ENCODE assay signal across 9 cellular contexts in the genomic region with DNA sequence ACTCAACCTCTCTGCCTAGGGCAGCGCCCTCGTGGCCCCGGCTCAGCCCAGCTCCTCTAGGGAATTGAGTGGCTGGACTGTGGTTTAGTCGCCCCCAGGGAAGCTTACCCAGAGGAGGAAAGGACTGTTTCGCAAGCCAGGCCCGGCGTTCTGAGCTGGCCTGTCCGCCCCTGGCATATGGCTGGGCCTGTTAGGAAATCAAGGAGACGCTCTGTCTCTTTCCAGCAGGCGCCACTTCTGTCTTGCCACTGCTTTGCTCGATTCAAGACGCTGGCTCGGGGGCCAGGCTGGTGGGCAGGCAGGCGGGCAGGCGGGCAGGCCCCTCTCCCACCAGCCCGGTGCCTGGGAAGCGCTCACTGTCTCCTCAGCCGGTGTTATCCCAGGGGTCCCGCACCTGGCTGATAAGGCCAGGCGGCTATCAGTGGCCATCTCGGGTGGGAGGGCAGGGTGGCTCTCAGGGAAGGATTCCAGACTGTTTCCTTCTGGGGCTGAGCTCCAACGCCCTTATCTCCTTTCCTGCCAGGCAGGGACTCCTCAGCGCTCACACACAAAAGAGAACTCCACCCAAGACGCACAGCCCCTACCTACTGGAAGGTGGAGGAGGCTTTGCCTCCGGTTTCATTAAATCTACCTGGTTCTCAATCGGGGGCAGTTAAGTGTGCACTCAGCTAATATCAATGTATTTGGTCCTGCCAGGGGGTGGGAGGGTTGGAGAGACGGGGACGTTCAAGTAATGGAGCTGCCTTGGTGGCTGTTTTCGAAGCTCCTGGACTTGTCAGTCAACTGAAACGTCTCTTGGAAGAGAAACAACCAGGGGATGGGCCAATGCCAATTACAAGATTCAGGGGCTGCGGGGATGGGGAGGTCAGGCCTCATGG.
DNase-seq lines count a peak whose midpoint lies in the region; ATAC-seq and TF ChIP-seq lines count a peak whose summit lies in the region.
"Had no signal": no experiment of that assay in that cellular context is flagged by ENCODE, and none has a peak within 500 bp of the region (broad histone marks: within the 10 kb centered on the region; RNA-seq: fewer than 3 reads in every experiment).

No MANE protein-coding gene starts in this region.

- no peaks in the 10 kb centered on the region for H3K4me1 ChIP-seq in SJCRH30

- DNase-seq in activated CD4-positive, alpha-beta T cell treated with anti-CD3 and anti-CD28 coated beads for 36 hours: no peak
- no peak for DNase-seq in activated CD4-positive, alpha-beta T cell treated with anti-CD3 and anti-CD28 coated beads for 1 hour
- DNase-seq in SJCRH30 (no peak), erythroblast (lab: John Stamatoyannopoulos, UW) (no peak), GM10248 (ENCODE audit: extremely low spot score) (no peak)

- CTCF ChIA-PET in activated CD4-positive, alpha-beta T cell treated with anti-CD3 and anti-CD28 coated beads for 36 hours (lab: Charles Lee): interaction anchor here (0.6 to 1.6 kb wide), 3 partner anchors 10 to 93 kb away, joined by 3 to 4 read pairs (median 3); no protein-coding TSS in a partner anchor
- CTCF ChIA-PET in GM10248 (lab: Yijun Ruan, JAX): interaction anchor here (0.9 to 1.1 kb wide), 4 partner anchors 9 to 47 kb away, joined by 3 to 5 read pairs (median 4); no protein-coding TSS in a partner anchor

- intact Hi-C loops in activated CD4-positive, alpha-beta T cell treated with anti-CD3 and anti-CD28 coated beads for 36 hours (cut with DNase I, micrococcal nuclease): no loop called here

- TF ChIP-seq POLR2A in erythroblast (IDR thresholded peaks at IDR 0.05; ENCODE audit: low read length): no peak

- no peak for TF ChIP-seq CTCF in GM10248 (IDR thresholded peaks at IDR 0.05; ENCODE audit: control extremely low read depth, extremely low read depth, low read depth, missing control alignments)

- no peak overlapping the region for H3K4me3 ChIP-seq in SJCRH30

- peak overlapping the region; percentile 73 for H3K27ac Mint-ChIP-seq in activated CD4-positive, alpha-beta T cell treated with anti-CD3 and anti-CD28 coated beads for 36 hours

- 49 to 76% (median 50%) methylated on average over 31 of the region's 31 CpGs for WGBS in adipose tissue, 3 donors

- H3K27me3 Mint-ChIP-seq in activated CD4-positive, alpha-beta T cell treated with anti-CD3 and anti-CD28 coated beads for 36 hours: no peaks in the 10 kb centered on the region
- H3K27me3 Mint-ChIP-seq: IgD-negative memory B cell had no signal

- H3K9me3 Mint-ChIP-seq in activated CD4-positive, alpha-beta T cell treated with anti-CD3 and anti-CD28 coated beads for 36 hours (ENCODE audit: low read depth): peaks cover 2% of the 10 kb centered on the region

- POLR2A ChIA-PET in activated CD4-positive, alpha-beta T cell treated with anti-CD3 and anti-CD28 coated beads for 36 hours (lab: Charles Lee): no interaction called here
- POLR2A ChIA-PET in GM10248 (lab: Yijun Ruan, JAX): no interaction called here

- H3K27me3 ChIP-seq in layer of hippocampus (ENCODE audit: control insufficient read depth, insufficient read depth, low read length) (no peaks in the 10 kb centered on the region), SJCRH30 (no peaks in the 10 kb centered on the region)

- no peak overlapping the region for H3K4me3 Mint-ChIP-seq in activated CD4-positive, alpha-beta T cell treated with anti-CD3 and anti-CD28 coated beads for 36 hours

- no peaks in the 10 kb centered on the region for H3K9me3 ChIP-seq in SJCRH30 (replicated peaks)

- no peaks in the 10 kb centered on the region for H3K36me3 Mint-ChIP-seq in activated CD4-positive, alpha-beta T cell treated with anti-CD3 and anti-CD28 coated beads for 36 hours (ENCODE audit: low read depth)

- H3K36me3 ChIP-seq in SJCRH30: no peaks in the 10 kb centered on the region

- H3K27ac ChIP-seq in adipose tissue (ENCODE audit: low read depth, low read length): peak overlapping the region; percentile 63
- H3K27ac ChIP-seq in layer of hippocampus (ENCODE audit: low read depth, low read length): peak overlapping the region; percentile 93
- peak overlapping the region; percentile 98 for H3K27ac ChIP-seq in temporal lobe (ENCODE audit: low read depth, low read length)
- no peak overlapping the region for H3K27ac ChIP-seq in SJCRH30

- ATAC-seq in activated CD4-positive, alpha-beta T cell treated with anti-CD3 and anti-CD28 coated beads for 36 hours: no peak

- H3K4me1 Mint-ChIP-seq in activated CD4-positive, alpha-beta T cell treated with anti-CD3 and anti-CD28 coated beads for 36 hours: peaks cover 69% of the 10 kb centered on the region
